ENCODE assay signal across 7 cellular contexts in genomic region chr19:18366027-18366435, GRCh38. TPM values are rescaled to one million over a fixed set of nuclear protein-coding genes. Genes with fewer than 3 reads are reported as not detected.
DNase-seq lines count a peak whose midpoint lies in the region; ATAC-seq and TF ChIP-seq lines count a peak whose summit lies in the region.

No MANE protein-coding gene starts in this region.

- H3K36me3 ChIP-seq in HCT116 (ENCODE audit: control insufficient read depth in 1 of 2, insufficient read depth in 2 of 2, low read length in 2 of 2) (no peaks in the 10 kb centered on the region), hepatocyte (replicated peaks; ENCODE audit: insufficient read depth, low read depth) (no peaks in the 10 kb centered on the region), smooth muscle cell (ENCODE audit: low read depth) (no peaks in the 10 kb centered on the region)

- TF ChIP-seq CTCF in HCT116 (IDR thresholded peaks at IDR 0.05 in 2 of 3, conservative IDR thresholded peaks at IDR 0.05 in 1 of 3; ENCODE audit: borderline replicate concordance in 1 of 3, insufficient read depth in 1 of 3, low read depth in 2 of 3, low read length in 2 of 3) (no peak), hepatocyte (IDR thresholded peaks at IDR 0.05; ENCODE audit: poor library complexity) (no peak), smooth muscle cell (IDR thresholded peaks at IDR 0.05; ENCODE audit: borderline replicate concordance, insufficient read depth, poor library complexity, severe bottlenecking) (no peak)

- 92% methylated on average over 2 of the region's 2 CpGs for WGBS in hepatocyte (ENCODE audit: low lambda C conversion rate, missing lambda C conversion rate)
- 79% methylated on average over 2 of the region's 2 CpGs for WGBS in smooth muscle cell (ENCODE audit: low lambda C conversion rate)

- DNase-seq in HCT116 (ENCODE audit: low read depth, low spot score) (no peak), SKM-1 treated with dmso at 0.1 percent for 144 hours (lab: John Stamatoyannopoulos, UW; ENCODE audit: unreplicated experiment) (peak; percentile 54), hepatocyte (ENCODE audit: low spot score) (no peak), smooth muscle cell (lab: John Stamatoyannopoulos, UW; ENCODE audit: unreplicated experiment) (no peak)

- peak overlapping the region; percentile 99 for H3K27ac ChIP-seq in HCT116 (ENCODE audit: low read depth, low read length)
- peak overlapping the region; percentile 98 for H3K27ac ChIP-seq in hepatocyte
- H3K27ac ChIP-seq in smooth muscle cell (ENCODE audit: low read depth), result peak overlapping the region; percentile 94

- no peak for TF ChIP-seq POLR2A in HCT116 (IDR thresholded peaks at IDR 0.05; ENCODE audit: borderline replicate concordance, extremely low read depth, insufficient read depth, insufficient read length)

- H3K9ac ChIP-seq in HCT116 (ENCODE audit: low read length) (peak overlapping the region; percentile 63), smooth muscle cell (ENCODE audit: low read depth) (peak overlapping the region; percentile 83)

- no peaks in the 10 kb centered on the region for H4K20me1 ChIP-seq in HCT116 (ENCODE audit: insufficient read depth)
- no peaks in the 10 kb centered on the region for H4K20me1 ChIP-seq in hepatocyte (ENCODE audit: insufficient read depth, poor library complexity, severe bottlenecking)
- no peaks in the 10 kb centered on the region for H4K20me1 ChIP-seq in smooth muscle cell (ENCODE audit: low read depth)

- CTCF ChIA-PET in HCT116 (lab: Charles Lee), result interaction anchor here (1.2 kb wide), 1 partner anchor 37 kb away, joined by 3 read pairs; no protein-coding TSS in a partner anchor

- no TSS peak for BruUV-seq in HCT116 (replicated peaks; lab: Mats Ljungman, UMichigan)

- peak overlapping the region; percentile 64 for H3K4me2 ChIP-seq in HCT116 (ENCODE audit: low read length)
- no peak overlapping the region for H3K4me2 ChIP-seq in hepatocyte
- no peak overlapping the region for H3K4me2 ChIP-seq in smooth muscle cell

- H3K4me1 ChIP-seq in HCT116 (ENCODE audit: control insufficient read depth in 1 of 2, insufficient read depth in 2 of 2, low read length in 2 of 2) (peaks cover 51 to 66% of the 10 kb centered on the region in 2 experiments), hepatocyte (ENCODE audit: insufficient read depth) (peaks cover 23% of the 10 kb centered on the region), smooth muscle cell (ENCODE audit: low read depth) (peaks cover 12% of the 10 kb centered on the region)

- ATAC-seq in HCT116 (no peak), GM19328 (IDR thresholded peaks at IDR 0.05; ENCODE audit: unreplicated experiment) (no peak), HG03565 (IDR thresholded peaks at IDR 0.05; ENCODE audit: unreplicated experiment) (no peak), HG03432 (IDR thresholded peaks at IDR 0.05; ENCODE audit: unreplicated experiment) (no peak)

- H3K27me3 ChIP-seq in HCT116 (ENCODE audit: insufficient read depth, low read length) (no peaks in the 10 kb centered on the region), hepatocyte (no peaks in the 10 kb centered on the region), smooth muscle cell (ENCODE audit: low read depth) (no peaks in the 10 kb centered on the region)

- H3K9me3 ChIP-seq in HCT116 (ENCODE audit: control insufficient read depth in 1 of 2, insufficient read depth in 1 of 2, low read depth in 1 of 2, low read length in 2 of 2), result no peaks in the 10 kb centered on the region
- H3K9me3 ChIP-seq in hepatocyte (ENCODE audit: low read depth), result no peaks in the 10 kb centered on the region
- H3K9me3 ChIP-seq in smooth muscle cell (replicated peaks; ENCODE audit: low read depth), result no peaks in the 10 kb centered on the region

- H2AFZ ChIP-seq in HCT116 (ENCODE audit: low read depth, low read length, poor library complexity, severe bottlenecking) (no peak overlapping the region), hepatocyte (no peak overlapping the region), smooth muscle cell (ENCODE audit: low read depth) (no peak overlapping the region)

- no peak for TF ChIP-seq RAD21 in HCT116 (IDR thresholded peaks at IDR 0.05; ENCODE audit: low read depth)

- H3K9me2 ChIP-seq in HCT116 (ENCODE audit: insufficient read depth) (no peaks in the 10 kb centered on the region), hepatocyte (replicated peaks; ENCODE audit: insufficient read depth) (no peaks in the 10 kb centered on the region)

- RAD21 ChIA-PET in HCT116 (lab: Charles Lee; ENCODE audit: low non-redundant PET in 1 of 2, low total read pairs in 2 of 2, uncharacterized antibody in 2 of 2, unreplicated experiment in 2 of 2), result no interaction called here

- POLR2A ChIA-PET in HCT116 (lab: Charles Lee), result interaction anchor here (1.0 to 9.1 kb wide), 6 partner anchors 8 to 85 kb away, joined by 3 to 58 read pairs (median 10); partner anchors contain the start of genes GDF15 and JUND

- H3K4me3 ChIP-seq in HCT116 (replicated peaks in 1 of 2; ENCODE audit: low read depth in 1 of 2, low read length in 2 of 2) (no peak overlapping the region), hepatocyte (no peak overlapping the region), smooth muscle cell (no peak overlapping the region)

- intact Hi-C loops in HCT116 (cut with micrococcal nuclease), result no loop called here

- no peaks in the 10 kb centered on the region for H3K79me2 ChIP-seq in HCT116 (ENCODE audit: insufficient read depth, low read length)
- peaks cover 4% of the 10 kb centered on the region for H3K79me2 ChIP-seq in hepatocyte
- no peaks in the 10 kb centered on the region for H3K79me2 ChIP-seq in smooth muscle cell (ENCODE audit: low read depth)

- peaks cover 9% of the 10 kb centered on the region for H3F3A ChIP-seq in smooth muscle cell (ENCODE audit: low read depth)

TF ChIP-seq in HCT116, 20 proteins besides CTCF, POLR2A, EP300 and RAD21:
- TF ChIP-seq ZBTB33 (IDR thresholded peaks at IDR 0.05; ENCODE audit: extremely low read depth, insufficient replicate concordance, low read length), result no peak
- TF ChIP-seq ELF1 (IDR thresholded peaks at IDR 0.05; ENCODE audit: borderline replicate concordance, low read depth), result no peak
- no peak for TF ChIP-seq MAX (IDR thresholded peaks at IDR 0.05)
- no peak for TF ChIP-seq SIN3A (IDR thresholded peaks at IDR 0.05; ENCODE audit: low read depth)
- TF ChIP-seq CEBPB (IDR thresholded peaks at IDR 0.05; ENCODE audit: low read depth), result no peak
- no peak for TF ChIP-seq JUND (IDR thresholded peaks at IDR 0.05)
- TF ChIP-seq EZH2 (IDR thresholded peaks at IDR 0.05), result no peak
- TF ChIP-seq POLR2AphosphoS5 (IDR thresholded peaks at IDR 0.05; ENCODE audit: low read depth, low read length), result no peak
- TF ChIP-seq EGR1 (IDR thresholded peaks at IDR 0.05; ENCODE audit: low read depth), result no peak
- no peak for TF ChIP-seq SP1 (IDR thresholded peaks at IDR 0.05; ENCODE audit: low read depth)
- no peak for TF ChIP-seq TCF7L2 (IDR thresholded peaks at IDR 0.05; ENCODE audit: borderline replicate concordance, extremely low read depth, insufficient read depth, insufficient read length)
- TF ChIP-seq ZFX (IDR thresholded peaks at IDR 0.05), result no peak
- no peak for TF ChIP-seq SRF (IDR thresholded peaks at IDR 0.05; ENCODE audit: low read depth)
- no peak for TF ChIP-seq CBX3 (IDR thresholded peaks at IDR 0.05; ENCODE audit: low read depth)
- TF ChIP-seq EZH2phosphoT487 (IDR thresholded peaks at IDR 0.05; ENCODE audit: borderline replicate concordance), result no peak
- TF ChIP-seq FOSL1 (IDR thresholded peaks at IDR 0.05; ENCODE audit: low read depth), result no peak

RNA-seq across cellular contexts. Expression of gene GDF15, which starts 19.9 kb away (rescaled TPM):
- total RNA-seq in HCT116 (2021; ENCODE audit: unreplicated experiment) (425 TPM), hepatocyte (106 and 123 TPM in 2 replicates), smooth muscle cell (18.8 and 30.9 TPM in 2 replicates)
- polyA plus RNA-seq in HCT116 (2012), result 480 and 583 TPM in 2 replicates
- polyA plus RNA-seq in hepatocyte (175 and 185 TPM in 2 replicates), smooth muscle cell (40.4 and 42.8 TPM in 2 replicates)

RNA-seq across cellular contexts. Expression of gene PGPEP1, which starts 25.6 kb away (rescaled TPM):
- 30.9 TPM for total RNA-seq in HCT116 (2021; ENCODE audit: unreplicated experiment)
- polyA plus RNA-seq in HCT116 (2012), result 22.4 and 23.8 TPM in 2 replicates
- total RNA-seq in hepatocyte, result 35.0 and 36.1 TPM in 2 replicates
- 24.8 and 26.8 TPM in 2 replicates for polyA plus RNA-seq in hepatocyte
- total RNA-seq in smooth muscle cell, result 11.1 and 11.7 TPM in 2 replicates
- 4.5 and 8.7 TPM in 2 replicates for polyA plus RNA-seq in smooth muscle cell

RNA-seq across cellular contexts. Expression of gene LRRC25, which starts 31.4 kb away (rescaled TPM):
- total RNA-seq in HCT116 (2021; ENCODE audit: unreplicated experiment) (0.12 TPM), hepatocyte (0.16 TPM in 1 of 2 replicates, not detected in the other), smooth muscle cell (0.67 TPM in 1 of 2 replicates, not detected in the other)
- polyA plus RNA-seq in HCT116 (2012), result not detected in 2 replicates
- polyA plus RNA-seq in hepatocyte (0.36 and 1.5 TPM in 2 replicates), smooth muscle cell (0.34 TPM in 1 of 2 replicates, not detected in the other)

RNA-seq across cellular contexts. Expression of gene LSM4, which starts 43.2 kb away (rescaled TPM):
- total RNA-seq in HCT116 (2021; ENCODE audit: unreplicated experiment) (400 TPM), hepatocyte (185 and 202 TPM in 2 replicates), smooth muscle cell (116 and 121 TPM in 2 replicates)
- polyA plus RNA-seq in HCT116 (2012), result 263 and 315 TPM in 2 replicates
- polyA plus RNA-seq in hepatocyte (218 and 226 TPM in 2 replicates), smooth muscle cell (156 and 177 TPM in 2 replicates)

RNA-seq across cellular contexts. Expression of gene SSBP4, which starts 53.2 kb away (rescaled TPM):
- total RNA-seq in HCT116 (2021; ENCODE audit: unreplicated experiment) (164 TPM), hepatocyte (55.8 and 72.6 TPM in 2 replicates), smooth muscle cell (36.0 and 44.1 TPM in 2 replicates)
- polyA plus RNA-seq in HCT116 (2012), result 55.6 and 64.2 TPM in 2 replicates
- polyA plus RNA-seq in hepatocyte (156 and 169 TPM in 2 replicates), smooth muscle cell (124 and 133 TPM in 2 replicates)
